8 cellular contexts compared by ENCODE assay signal in genomic region chr6:37242429-37243052, GRCh38. TPM values are rescaled to one million over a fixed set of nuclear protein-coding genes. Genes with fewer than 3 reads are reported as not detected.
A peak's percentile ranks its signal among the peaks of the same experiment; 100 is the strongest.
DNase-seq lines count a peak whose midpoint lies in the region; ATAC-seq, FAIRE-seq and TF ChIP-seq lines count a peak whose summit lies in the region.

No MANE protein-coding gene starts in this region.

- H3K27me3 ChIP-seq in BJ (ENCODE audit: control insufficient read depth, insufficient read depth, low read length) (no peaks in the 10 kb centered on the region), colonic mucosa (no peaks in the 10 kb centered on the region)

- H3K9ac ChIP-seq in colonic mucosa (ENCODE audit: low read depth in 2 of 2, low read length in 2 of 2) = no peak overlapping the region
- H3K9ac ChIP-seq in kidney (ENCODE audit: low read length in 2 of 2) = no peak overlapping the region

- POLR2A ChIA-PET in BJ (lab: Charles Lee) = interaction anchor here (0.6 kb wide), 3 partner anchors 190 to 1719 kb away, joined by 3 to 4 read pairs (median 4); partner anchors contain the start of gene CMTR1

- intact Hi-C loops in colonic mucosa (cut with DNase I) (no loop called here), kidney (cut with DNase I) (no loop called here)

- H3K9me3 ChIP-seq in colonic mucosa = no peaks in the 10 kb centered on the region
- no peaks in the 10 kb centered on the region for H3K9me3 ChIP-seq in kidney (ENCODE audit: control insufficient read depth in 1 of 2, low read length in 2 of 2)

- H3K27ac ChIP-seq in colonic mucosa = peak overlapping the region; percentile 74
- H3K27ac ChIP-seq in kidney (ENCODE audit: low read depth in 2 of 2, low read length in 2 of 2) = peak overlapping the region in 1 of 2 donors; percentile 69

- no peak for TF ChIP-seq CTCF in BJ (IDR thresholded peaks at IDR 0.05; ENCODE audit: insufficient read depth, low read depth, low read length)
- TF ChIP-seq CTCF in colonic mucosa (IDR thresholded peaks at IDR 0.05) = no peak
- no peak for TF ChIP-seq CTCF in kidney (IDR thresholded peaks at IDR 0.05; ENCODE audit: borderline replicate concordance, extremely low read depth, insufficient read depth)

- no peaks in the 10 kb centered on the region for H3K36me3 ChIP-seq in BJ (ENCODE audit: control insufficient read depth, insufficient read depth, low read length)
- no peaks in the 10 kb centered on the region for H3K36me3 ChIP-seq in colonic mucosa
- no peaks in the 10 kb centered on the region for H3K36me3 ChIP-seq in kidney (ENCODE audit: control insufficient read depth in 1 of 2, insufficient read depth in 2 of 2, low read length in 2 of 2)

- peak; percentile 97 for DNase-seq in BJ (ENCODE audit: low read depth)
- DNase-seq in LHCN-M2 (ENCODE audit: low read depth) = peak; percentile 97
- peak; percentile 31 for DNase-seq in colonic mucosa
- DNase-seq in myocyte (ENCODE audit: low read depth) = peak; percentile 95
- DNase-seq in NCI-H524 (lab: John Stamatoyannopoulos, UW) = no peak
- no peak for DNase-seq in kidney
- no peak for DNase-seq in DMS153 (lab: John Stamatoyannopoulos, UW)

- ATAC-seq in HG03280 (IDR thresholded peaks at IDR 0.05; ENCODE audit: unreplicated experiment) = no peak

- peaks cover 10% of the 10 kb centered on the region for H3K4me1 ChIP-seq in colonic mucosa
- H3K4me1 ChIP-seq in kidney (ENCODE audit: control insufficient read depth in 1 of 2, insufficient read depth in 1 of 2, low read depth in 1 of 2, low read length in 2 of 2) = peaks cover 7 to 30% of the 10 kb centered on the region in 2 donors

- FAIRE-seq in kidney (lab: Jason Lieb, UNC) = no peak

- CTCF ChIA-PET in BJ (lab: Yijun Ruan, JAX) = interaction anchor here (0.7 to 2.1 kb wide), 5 partner anchors 32 to 224 kb away, joined by 3 to 8 read pairs (median 4); no protein-coding TSS in a partner anchor

- no peak overlapping the region for H3K4me3 ChIP-seq in BJ (ENCODE audit: low read depth, low read length)
- no peak overlapping the region for H3K4me3 ChIP-seq in colonic mucosa
- H3K4me3 ChIP-seq in kidney (ENCODE audit: low read length in 2 of 2) = no peak overlapping the region

RNA-seq across cellular contexts. Expression of gene TBC1D22B, which starts 15.0 kb away (rescaled TPM):
- polyA plus RNA-seq in BJ (2011; rRNA removed) (4.4 and 5.5 TPM in 2 replicates), kidney (ENCODE audit: insufficient read depth, low read depth, low replicate concordance) (9.7 TPM)
- polyA minus RNA-seq in BJ (2011; rRNA and poly(A)+ RNA removed) = 3.9 and 4.1 TPM in 2 replicates
- total RNA-seq in LHCN-M2 (2014; rRNA removed) (6.0 and 6.6 TPM in 2 replicates), colonic mucosa (10 to 100 TPM; 13.3 to 15.2 TPM), myocyte (8.4 and 9.8 TPM in 2 replicates), kidney (12.8 TPM)
- polyA plus RNA-seq in LHCN-M2 (2012) = 5.0 TPM
- 10.6 TPM for polyA plus RNA-seq in myocyte (2012)

RNA-seq across cellular contexts. Expression of gene TMEM217, which starts 15.4 kb away (rescaled TPM):
- polyA plus RNA-seq in BJ (2011; rRNA removed) (2.3 and 3.1 TPM in 2 replicates), kidney (ENCODE audit: insufficient read depth, low read depth, low replicate concordance) (0.67 TPM)
- polyA minus RNA-seq in BJ (2011; rRNA and poly(A)+ RNA removed) = 1.5 and 2.4 TPM in 2 replicates
- total RNA-seq in LHCN-M2 (2014; rRNA removed) (0.40 and 0.51 TPM in 2 replicates), colonic mucosa (1 to 10 TPM in 1 of 2 donors, under 1 TPM in 1; 0.62 to 1.2 TPM), myocyte (0.35 and 1.0 TPM in 2 replicates), kidney (0.72 TPM)
- 1.1 TPM for polyA plus RNA-seq in LHCN-M2 (2012)
- 5.4 TPM for polyA plus RNA-seq in myocyte (2012)

Comparison
In these comparisons a context has a peak if more than half of its experiments do, and no peak if none do; other contexts are left out.
1. DNase-seq: peak in BJ (single experiment), LHCN-M2 (single experiment), colonic mucosa (single experiment) and myocyte (single experiment); none in NCI-H524 (0 of 2), kidney (single experiment) and DMS153 (single experiment).